Comparison of ENCODE assay signal across 1 cellular context in the genomic region with DNA sequence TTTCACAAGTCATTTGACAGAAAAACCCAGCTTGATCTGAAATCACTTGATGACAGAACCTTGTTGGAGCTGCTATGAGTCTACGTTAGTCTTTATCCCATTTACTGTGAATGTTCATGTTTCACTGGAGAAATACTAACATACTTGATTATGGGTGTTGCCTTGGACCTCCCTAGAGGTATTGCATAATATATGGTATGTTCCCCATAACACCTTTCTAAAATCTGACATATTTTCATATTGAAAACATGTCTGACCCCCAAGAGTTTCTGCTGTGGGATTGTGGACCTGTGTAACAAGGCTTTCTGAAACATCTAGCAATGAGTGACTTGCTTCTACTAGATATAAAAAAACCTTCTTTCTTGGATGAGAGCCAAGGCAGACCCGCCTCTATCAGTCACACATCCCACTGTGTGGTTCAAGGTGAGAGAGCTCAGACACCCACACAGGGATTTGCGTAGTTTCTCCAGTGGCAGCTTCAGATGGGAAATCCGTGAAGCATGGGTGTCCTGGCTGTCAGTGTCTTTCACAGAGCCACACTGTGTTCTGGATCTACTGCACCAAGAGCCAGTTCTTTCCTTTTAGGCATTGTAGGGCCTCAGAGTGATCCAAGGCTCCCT.
TF ChIP-seq lines count a peak whose summit lies in the region.

No MANE protein-coding gene starts in this region.

TF ChIP-seq in IMR-90, 13 proteins besides CTCF, POLR2A, EP300 and RAD21:
- TF ChIP-seq SMC3 (IDR thresholded peaks at IDR 0.05; ENCODE audit: low read depth, low read length) (no peak), CEBPB (IDR thresholded peaks at IDR 0.05; ENCODE audit: low read depth, low read length) (peak; percentile 52; the same call in 1 of the 2 replicates)
